In the genomic region with DNA sequence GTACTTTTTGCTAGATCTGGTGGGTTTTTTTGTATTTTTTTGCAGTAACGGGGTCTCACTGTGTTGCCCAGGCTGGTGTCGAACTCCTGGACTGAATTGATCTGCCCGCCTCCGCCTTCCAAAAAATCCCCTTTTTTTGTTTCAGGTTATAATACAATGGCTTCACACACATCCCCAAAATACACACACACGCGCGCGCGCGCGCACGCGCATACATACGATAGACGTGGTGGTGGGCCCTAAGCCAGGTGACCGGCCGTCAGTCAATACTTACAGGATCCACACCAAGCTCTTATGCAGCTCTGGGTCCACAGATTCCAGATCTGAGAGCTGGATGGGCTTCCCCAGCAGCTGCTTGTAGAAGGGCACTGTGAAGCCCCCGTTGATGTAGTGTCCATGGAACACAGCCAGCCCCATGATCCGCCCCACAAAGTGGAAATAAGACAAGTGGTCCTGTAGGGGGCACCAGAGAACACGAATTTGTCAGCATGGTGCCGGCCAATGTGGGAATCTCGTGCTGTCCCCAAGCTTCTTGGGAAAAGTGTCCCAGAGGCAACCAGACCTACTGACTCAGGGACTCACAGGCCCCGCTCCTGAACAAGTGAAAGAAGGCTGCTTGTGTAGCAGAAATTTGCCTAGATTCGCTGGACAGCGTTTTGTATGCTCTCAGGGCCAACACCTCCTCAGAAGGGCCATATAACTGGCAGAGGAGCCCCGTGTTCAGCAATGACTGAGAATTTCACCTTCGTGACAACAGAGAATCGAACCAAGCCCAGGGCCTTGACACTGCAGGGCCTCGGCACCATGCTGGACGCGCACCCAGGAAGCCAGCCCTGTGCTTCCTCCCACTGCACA, we compare ENCODE assay signal across 8 cellular contexts.
DNase-seq lines count a peak whose midpoint lies in the region; ATAC-seq and TF ChIP-seq lines count a peak whose summit lies in the region.

No MANE protein-coding gene starts in this region.

- TF ChIP-seq CTCF in fibroblast of pulmonary artery (IDR thresholded peaks at IDR 0.05; ENCODE audit: low read length, missing control alignments) = peak; percentile 66
- peak; percentile 70 to 77 (median 71) for TF ChIP-seq CTCF in nephron (IDR thresholded peaks at IDR 0.05; ENCODE audit: unreplicated experiment in 3 of 3)

- no peak overlapping the region for H3K4me3 Mint-ChIP-seq in activated T-helper 1 cell treated with anti-CD3 and anti-CD28 coated beads, Interleukin-12 subunit alpha, Interleukin-12 subunit beta, Interleukin-2, Interleukin-4 antibody, amounts not matched to agents 30 ng/mL and 10 ng/mL and 1 ng/mL, durations not matched to agents 14 hours and 24 hours and 36 hours
- no peak overlapping the region for H3K4me3 Mint-ChIP-seq in nephron
- H3K4me3 Mint-ChIP-seq in stimulated activated naive CD8-positive, alpha-beta T cell treated with anti-CD3 and anti-CD28 coated beads, Interleukin-15, amount 100 ng/mL, for 72 hours = no peak overlapping the region

- H3K27ac Mint-ChIP-seq in activated T-helper 1 cell treated with anti-CD3 and anti-CD28 coated beads, Interleukin-12 subunit alpha, Interleukin-12 subunit beta, Interleukin-2, Interleukin-4 antibody, amounts not matched to agents 30 ng/mL and 10 ng/mL and 1 ng/mL, durations not matched to agents 14 hours and 24 hours and 36 hours = peak overlapping the region; percentile 58
- H3K27ac Mint-ChIP-seq in nephron = peak overlapping the region; percentile 71 to 84 (median 73)
- H3K27ac Mint-ChIP-seq in stimulated activated naive CD8-positive, alpha-beta T cell treated with anti-CD3 and anti-CD28 coated beads, Interleukin-15, amount 100 ng/mL, for 72 hours = no peak overlapping the region

- peaks cover 60% of the 10 kb centered on the region for H3K36me3 Mint-ChIP-seq in activated T-helper 1 cell treated with anti-CD3 and anti-CD28 coated beads, Interleukin-12 subunit alpha, Interleukin-12 subunit beta, Interleukin-2, Interleukin-4 antibody, amounts not matched to agents 30 ng/mL and 10 ng/mL and 1 ng/mL, durations not matched to agents 14 hours and 24 hours and 36 hours (ENCODE audit: low read depth)
- H3K36me3 Mint-ChIP-seq in nephron (ENCODE audit: low read depth) = peaks cover 77% of the 10 kb centered on the region

- H3K27me3 Mint-ChIP-seq in activated T-helper 1 cell treated with anti-CD3 and anti-CD28 coated beads, Interleukin-12 subunit alpha, Interleukin-12 subunit beta, Interleukin-2, Interleukin-4 antibody, amounts not matched to agents 30 ng/mL and 10 ng/mL and 1 ng/mL, durations not matched to agents 14 hours and 24 hours and 36 hours (ENCODE audit: insufficient read depth) = no peaks in the 10 kb centered on the region
- no peaks in the 10 kb centered on the region for H3K27me3 Mint-ChIP-seq in nephron (ENCODE audit: low read depth)
- H3K27me3 Mint-ChIP-seq in stimulated activated naive CD8-positive, alpha-beta T cell treated with anti-CD3 and anti-CD28 coated beads, Interleukin-15, amount 100 ng/mL, for 72 hours = no peaks in the 10 kb centered on the region

- H3K4me1 Mint-ChIP-seq in activated T-helper 1 cell treated with anti-CD3 and anti-CD28 coated beads, Interleukin-12 subunit alpha, Interleukin-12 subunit beta, Interleukin-2, Interleukin-4 antibody, amounts not matched to agents 30 ng/mL and 10 ng/mL and 1 ng/mL, durations not matched to agents 14 hours and 24 hours and 36 hours (ENCODE audit: low read depth) = peaks cover 4% of the 10 kb centered on the region
- H3K4me1 Mint-ChIP-seq in nephron = peaks cover 13% of the 10 kb centered on the region
- peaks cover 7% of the 10 kb centered on the region for H3K4me1 Mint-ChIP-seq in stimulated activated naive CD8-positive, alpha-beta T cell treated with anti-CD3 and anti-CD28 coated beads, Interleukin-15, amount 100 ng/mL, for 72 hours

- intact Hi-C loops in activated T-helper 1 cell treated with anti-CD3 and anti-CD28 coated beads, Interleukin-12 subunit alpha, Interleukin-12 subunit beta, Interleukin-2, Interleukin-4 antibody, amounts not matched to agents 30 ng/mL and 10 ng/mL and 1 ng/mL, durations not matched to agents 14 hours and 24 hours and 36 hours (cut with micrococcal nuclease) = loop anchor here (1.0 to 5.0 kb wide), 3 partner anchors 102 to 368 kb away; a partner anchor contains a TSS

- DNase-seq in COR-L47 (lab: John Stamatoyannopoulos, UW) (peak; percentile 62), HuH-7 (ENCODE audit: low spot score) (peak; percentile 95), OCI-M2 (lab: John Stamatoyannopoulos, UW; ENCODE audit: unreplicated experiment) (peak; percentile 13), fibroblast of pulmonary artery (ENCODE audit: low read depth) (peak; percentile 91)
- DNase-seq in activated T-helper 1 cell treated with anti-CD3 and anti-CD28 coated beads, Interleukin-12 subunit alpha, Interleukin-12 subunit beta, Interleukin-2, Interleukin-4 antibody, amounts not matched to agents 30 ng/mL and 10 ng/mL and 1 ng/mL, durations not matched to agents 14 hours and 24 hours and 36 hours (ENCODE audit: low spot score) = peak; percentile 38
- DNase-seq in stimulated activated naive CD8-positive, alpha-beta T cell treated with anti-CD3 and anti-CD28 coated beads, Interleukin-15, amount 100 ng/mL, for 72 hours = peak; percentile 36 to 47

- ATAC-seq in stimulated activated naive CD8-positive, alpha-beta T cell treated with anti-CD3 and anti-CD28 coated beads, Interleukin-15, amount 100 ng/mL, for 72 hours = peak; percentile 71
- ATAC-seq in HG03097 (IDR thresholded peaks at IDR 0.05; ENCODE audit: low FRiP score, unreplicated experiment) = no peak

- no peaks in the 10 kb centered on the region for H3K9me3 Mint-ChIP-seq in activated T-helper 1 cell treated with anti-CD3 and anti-CD28 coated beads, Interleukin-12 subunit alpha, Interleukin-12 subunit beta, Interleukin-2, Interleukin-4 antibody, amounts not matched to agents 30 ng/mL and 10 ng/mL and 1 ng/mL, durations not matched to agents 14 hours and 24 hours and 36 hours
- H3K9me3 Mint-ChIP-seq in nephron = no peaks in the 10 kb centered on the region
- H3K9me3 Mint-ChIP-seq in stimulated activated naive CD8-positive, alpha-beta T cell treated with anti-CD3 and anti-CD28 coated beads, Interleukin-15, amount 100 ng/mL, for 72 hours = no peaks in the 10 kb centered on the region

- no peak overlapping the region for H3K4me3 ChIP-seq in fibroblast of pulmonary artery (replicated peaks; ENCODE audit: low read depth, low read length)

Comparison
In these comparisons a context has a peak if more than half of its experiments do, and no peak if none do; other contexts are left out.
1. DNase-seq: peak in every context shown above with its lines; median percentile 95 in HuH-7; 91 in fibroblast of pulmonary artery; 62 in COR-L47; 42 in stimulated activated naive CD8-positive, alpha-beta T cell treated with anti-CD3 and anti-CD28 coated beads, Interleukin-15, amount 100 ng/mL, for 72 hours; 38 in activated T-helper 1 cell treated with anti-CD3 and anti-CD28 coated beads, Interleukin-12 subunit alpha, Interleukin-12 subunit beta, Interleukin-2, Interleukin-4 antibody, amounts not matched to agents 30 ng/mL and 10 ng/mL and 1 ng/mL, durations not matched to agents 14 hours and 24 hours and 36 hours; 13 in OCI-M2.
2. H3K27ac Mint-ChIP-seq: peak in activated T-helper 1 cell treated with anti-CD3 and anti-CD28 coated beads, Interleukin-12 subunit alpha, Interleukin-12 subunit beta, Interleukin-2, Interleukin-4 antibody, amounts not matched to agents 30 ng/mL and 10 ng/mL and 1 ng/mL, durations not matched to agents 14 hours and 24 hours and 36 hours (single experiment) and nephron (3 of 3); none in stimulated activated naive CD8-positive, alpha-beta T cell treated with anti-CD3 and anti-CD28 coated beads, Interleukin-15, amount 100 ng/mL, for 72 hours (0 of 2).